ENCODE assay signal across 8 cellular contexts in genomic region chr22:31399211-31400022, GRCh38. TPM values are rescaled to one million over a fixed set of nuclear protein-coding genes. Genes with fewer than 3 reads are reported as not detected.
DNase-seq lines count a peak whose midpoint lies in the region; ATAC-seq and TF ChIP-seq lines count a peak whose summit lies in the region.

TSS of gene DRG1 (plus strand) at chr22:31399604. CDS start at chr22:31399684, 80 bp downstream.

- TF ChIP-seq CTCF in C4-2B (conservative IDR thresholded peaks at IDR 0.05): no peak
- no peak for TF ChIP-seq CTCF in liver (IDR thresholded peaks at IDR 0.05; ENCODE audit: low read depth, low read length, missing input control)

- H3K9me3 ChIP-seq in liver (ENCODE audit: control insufficient read depth in 4 of 4, low read length in 3 of 4): no peaks in the 10 kb centered on the region

- H3K9ac ChIP-seq in liver (ENCODE audit: low read depth in 1 of 2, low read length in 2 of 2): peak within 1 kb of the TSS; percentile 87 to 100

- H3K27me3 ChIP-seq in liver (ENCODE audit: control insufficient read depth in 4 of 4, insufficient read depth in 4 of 4, low read length in 3 of 4): no peaks in the 10 kb centered on the region

- under 1% methylated on average over 72 of the region's 72 CpGs for WGBS in liver

- peak within 1 kb of the TSS; percentile 83 to 96 (median 91) for H3K4me3 ChIP-seq in liver (ENCODE audit: low read depth in 1 of 3, low read length in 3 of 3)

- H3K27ac ChIP-seq in C4-2B (peak within 1 kb of the TSS; percentile 97), liver (ENCODE audit: low read depth in 1 of 2, low read length in 2 of 2) (peak within 1 kb of the TSS; percentile 74 to 85)

- H3K4me1 ChIP-seq in liver (ENCODE audit: control insufficient read depth in 4 of 4, insufficient read depth in 4 of 4, low read length in 3 of 4): peaks cover 3 to 26% (median 20%) of the 10 kb centered on the region in 4 donors

- H3K36me3 ChIP-seq in liver (ENCODE audit: control insufficient read depth in 4 of 4, insufficient read depth in 3 of 4, low read depth in 1 of 4, low read length in 3 of 4): peaks cover 2 to 14% (median 12%) of the 10 kb centered on the region in 4 donors

- ATAC-seq in GM19372 (IDR thresholded peaks at IDR 0.05; ENCODE audit: low read depth, unreplicated experiment): peak; percentile 98
- ATAC-seq in HG03558 (IDR thresholded peaks at IDR 0.05; ENCODE audit: extremely low read depth, unreplicated experiment): peak; percentile 71

- TF ChIP-seq RAD21 in liver (IDR thresholded peaks at IDR 0.05): peak; percentile 46 to 53

- DNase-seq in NCI-H748 treated with DMSO at 0.1 percent for 48 hours (lab: John Stamatoyannopoulos, UW) (peak; percentile 60), dermis microvascular lymphatic vessel endothelial cell (ENCODE audit: low read depth in 2 of 2) (peak; percentile 92 to 95)
- peak; percentile 96 for DNase-seq in activated CD4-positive, alpha-beta T cell treated with anti-CD3 and anti-CD28 coated beads, Interleukin-2, amount 50 U/mL, for 4 hours
- peak; percentile 97 for DNase-seq in stimulated activated CD4-positive, alpha-beta T cell treated with anti-CD3 and anti-CD28 coated beads, Interleukin-4, amount 100 ng/mL, for 24 hours

TF ChIP-seq in liver, 16 proteins besides CTCF, POLR2A, EP300 and RAD21:
- TF ChIP-seq REST (IDR thresholded peaks at IDR 0.05) (no peak), RXRA (IDR thresholded peaks at IDR 0.05) (peak; percentile 75 to 82), FOXA1 (IDR thresholded peaks at IDR 0.05) (no peak), HNF4A (conservative IDR thresholded peaks at IDR 0.05) (no peak), ZBTB33 (IDR thresholded peaks at IDR 0.05) (peak; percentile 99), ATF3 (IDR thresholded peaks at IDR 0.05) (no peak), SP1 (IDR thresholded peaks at IDR 0.05) (peak; percentile 59), EGR1 (IDR thresholded peaks at IDR 0.05; ENCODE audit: low read depth in 2 of 2) (no peak), JUND (IDR thresholded peaks at IDR 0.05) (no peak), YY1 (IDR thresholded peaks at IDR 0.05) (peak; percentile 49), GABPA (IDR thresholded peaks at IDR 0.05 in 1 of 2, conservative IDR thresholded peaks at IDR 0.05 in 1 of 2) (no peak), HNF4G (IDR thresholded peaks at IDR 0.05) (no peak), TAF1 (conservative IDR thresholded peaks at IDR 0.05) (no peak), MAX (IDR thresholded peaks at IDR 0.05) (peak; percentile 59), NR2F2 (IDR thresholded peaks at IDR 0.05) (peak; percentile 67), FOXA2 (IDR thresholded peaks at IDR 0.05) (no peak)

RNA-seq across cellular contexts. Expression of gene DRG1, which starts in this region (rescaled TPM):
- 57.4 and 62.1 TPM in 2 replicates for total RNA-seq in dermis microvascular lymphatic vessel endothelial cell
- total RNA-seq in liver: 10 to 100 TPM; 34.7 to 39.7 TPM
- polyA plus RNA-seq in liver: 10 to 100 TPM; 23.1 to 30.2 TPM

Comparison
In these comparisons a context has a peak if more than half of its experiments do, and no peak if none do; other contexts are left out.
1. Peak in every context shown above with its lines: DNase-seq, ATAC-seq, H3K4me3 ChIP-seq and H3K27ac ChIP-seq.